In the genomic region with DNA sequence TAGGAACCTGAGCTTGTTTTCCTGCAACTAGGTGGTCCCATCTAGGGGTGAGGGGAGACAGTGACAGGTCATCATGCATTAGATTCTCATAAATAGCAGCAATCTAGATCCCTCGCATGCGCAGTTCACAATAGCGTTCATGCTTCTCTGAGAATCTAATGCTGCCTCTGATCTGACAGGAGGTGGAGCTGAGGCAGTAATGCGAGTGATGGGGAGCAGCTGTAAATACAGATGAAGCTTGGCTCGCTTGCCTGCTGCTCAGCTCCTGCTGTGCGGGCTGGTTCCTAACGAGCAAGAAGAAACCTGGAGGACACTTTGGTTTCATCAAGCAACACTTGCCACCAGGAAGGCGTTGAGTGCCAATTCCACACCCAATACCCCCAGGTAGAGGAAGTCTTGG, we compare ENCODE assay signal across 24 cellular contexts.
DNase-seq lines count a peak whose midpoint lies in the region; ATAC-seq, FAIRE-seq and TF ChIP-seq lines count a peak whose summit lies in the region.
"Had no signal": no experiment of that assay in that cellular context is flagged by ENCODE, and none has a peak within 500 bp of the region (broad histone marks: within the 10 kb centered on the region; RNA-seq: fewer than 3 reads in every experiment).

No MANE protein-coding gene starts in this region.

- H4K91ac ChIP-seq in neuronal stem cell (ENCODE audit: low read depth, low read length, poor library complexity): no peak overlapping the region

- no CpG with 5 or more reads among the region's 8 CpGs for WGBS in neuronal stem cell (ENCODE audit: extremely low coverage in 2 of 2, insufficient read length in 2 of 2, insufficient replicate concordance in 1 of 2), 2 donors

- ATAC-seq in activated CD8-positive, alpha-beta memory T cell treated with anti-CD3 and anti-CD28 coated beads, Interleukin-2, amount 10 ng/mL, durations not matched to agents 7 days and 5 days: no peak
- no peak for ATAC-seq in central memory CD8-positive, alpha-beta T cell (replicated peaks; ENCODE audit: extremely low read depth, poor library complexity, severe bottlenecking)
- no peak for ATAC-seq in left ventricle myocardium superior
- ATAC-seq: HCT116 had no signal

- H3K27me3 Mint-ChIP-seq in activated CD8-positive, alpha-beta memory T cell treated with anti-CD3 and anti-CD28 coated beads, Interleukin-2, amount 10 ng/mL, durations not matched to agents 7 days and 5 days: peaks cover 46% of the 10 kb centered on the region
- H3K27me3 Mint-ChIP-seq in central memory CD8-positive, alpha-beta T cell: no peaks in the 10 kb centered on the region
- H3K27me3 Mint-ChIP-seq: IgD-negative memory B cell had no signal

- H3K14ac ChIP-seq in neuronal stem cell (ENCODE audit: low read length): no peak overlapping the region

- H2BK5ac ChIP-seq in neuronal stem cell (ENCODE audit: low read length): no peak overlapping the region

- H2AK5ac ChIP-seq in neuronal stem cell (ENCODE audit: low read depth, low read length): peak overlapping the region; percentile 68

- no peak overlapping the region for H3K4ac ChIP-seq in neuronal stem cell (ENCODE audit: low read length)

- H2BK120ac ChIP-seq in neuronal stem cell (ENCODE audit: low read depth, low read length): no peak overlapping the region

- CTCF ChIA-PET in activated CD8-positive, alpha-beta memory T cell treated with anti-CD3 and anti-CD28 coated beads, Interleukin-2, amount 10 ng/mL, durations not matched to agents 7 days and 5 days (lab: Charles Lee): interaction anchor here (1.3 to 5.2 kb wide), 2 partner anchors 10 to 19 kb away, joined by 3 to 24 read pairs; no protein-coding TSS in a partner anchor

- H3K27ac Mint-ChIP-seq in activated CD8-positive, alpha-beta memory T cell treated with anti-CD3 and anti-CD28 coated beads, Interleukin-2, amount 10 ng/mL, durations not matched to agents 7 days and 5 days: no peak overlapping the region
- peak overlapping the region; percentile 56 for H3K27ac Mint-ChIP-seq in central memory CD8-positive, alpha-beta T cell (ENCODE audit: low read depth)
- H3K27ac Mint-ChIP-seq: CD14-positive monocyte, IgD-negative memory B cell had no signal

- H2BK15ac ChIP-seq in neuronal stem cell (ENCODE audit: low read length): peak overlapping the region; percentile 38

- H3K23ac ChIP-seq in neuronal stem cell (ENCODE audit: low read depth, low read length, poor library complexity): no peak overlapping the region

- no peak overlapping the region for H2AFZ ChIP-seq in neuronal stem cell (ENCODE audit: low read length)

- TF ChIP-seq POLR2A in H54 (IDR thresholded peaks at IDR 0.05; ENCODE audit: low read depth, low read length): no peak

- intact Hi-C loops in left ventricle myocardium superior (cut with micrococcal nuclease): no loop called here

- H3K18ac ChIP-seq in neuronal stem cell (ENCODE audit: low read length): peak overlapping the region; percentile 19

- peaks cover 12% of the 10 kb centered on the region for H3K36me3 Mint-ChIP-seq in activated CD8-positive, alpha-beta memory T cell treated with anti-CD3 and anti-CD28 coated beads, Interleukin-2, amount 10 ng/mL, durations not matched to agents 7 days and 5 days
- H3K36me3 Mint-ChIP-seq in central memory CD8-positive, alpha-beta T cell (ENCODE audit: insufficient read depth): peaks cover 5% of the 10 kb centered on the region
- H3K36me3 Mint-ChIP-seq: CD14-positive monocyte had no signal

- peaks cover 0 to 4% (median 0%) of the 10 kb centered on the region in 3 experiments for H3K27me3 ChIP-seq in neuronal stem cell (ENCODE audit: control insufficient read depth in 3 of 3, insufficient read depth in 3 of 3, low read depth in 1 of 3, low read length in 3 of 3)

- no peaks in the 10 kb centered on the region for H3K36me3 ChIP-seq in neuronal stem cell (replicated peaks in 1 of 2; ENCODE audit: control insufficient read depth in 2 of 2, insufficient read depth in 2 of 2, low read length in 2 of 2)
- H3K36me3 ChIP-seq: BE2C had no signal

- H3K4me1 ChIP-seq in neuronal stem cell (ENCODE audit: control insufficient read depth in 2 of 2, insufficient read depth in 1 of 2, low read depth in 1 of 2, low read length in 2 of 2): peaks cover 0 to 11% of the 10 kb centered on the region in 2 donors
- H3K4me1 ChIP-seq: BE2C had no signal

- no peak overlapping the region for H3K4me3 Mint-ChIP-seq in activated CD8-positive, alpha-beta memory T cell treated with anti-CD3 and anti-CD28 coated beads, Interleukin-2, amount 10 ng/mL, durations not matched to agents 7 days and 5 days
- H3K4me3 Mint-ChIP-seq in central memory CD8-positive, alpha-beta T cell: peak overlapping the region; percentile 25
- H3K4me3 Mint-ChIP-seq: CD14-positive monocyte had no signal

- FAIRE-seq in H54 (lab: Jason Lieb, UNC): no peak
- FAIRE-seq: D721Med, RCC 7860 had no signal

- no peaks in the 10 kb centered on the region for H3K9me3 ChIP-seq in neuronal stem cell (replicated peaks in 1 of 2; ENCODE audit: control insufficient read depth in 2 of 2, insufficient read depth in 1 of 2, low read depth in 1 of 2, low read length in 2 of 2)
- H3K9me3 ChIP-seq: BE2C, SK-N-SH had no signal

- H3K27ac ChIP-seq in neuronal stem cell (replicated peaks; ENCODE audit: low read length): no peak overlapping the region

- H3K9me3 Mint-ChIP-seq in activated CD8-positive, alpha-beta memory T cell treated with anti-CD3 and anti-CD28 coated beads, Interleukin-2, amount 10 ng/mL, durations not matched to agents 7 days and 5 days (ENCODE audit: low read depth): peaks cover 8% of the 10 kb centered on the region
- H3K9me3 Mint-ChIP-seq in central memory CD8-positive, alpha-beta T cell: no peaks in the 10 kb centered on the region

- peaks cover 35% of the 10 kb centered on the region for H3K4me1 Mint-ChIP-seq in activated CD8-positive, alpha-beta memory T cell treated with anti-CD3 and anti-CD28 coated beads, Interleukin-2, amount 10 ng/mL, durations not matched to agents 7 days and 5 days
- H3K4me1 Mint-ChIP-seq in central memory CD8-positive, alpha-beta T cell: peaks cover 36% of the 10 kb centered on the region

- H2BK12ac ChIP-seq in neuronal stem cell (ENCODE audit: low read length): peak overlapping the region; percentile 36

- no peak overlapping the region for H3K4me3 ChIP-seq in neuronal stem cell (ENCODE audit: low read length in 2 of 2)

- DNase-seq in activated CD8-positive, alpha-beta memory T cell treated with anti-CD3 and anti-CD28 coated beads, Interleukin-2, amount 10 ng/mL, durations not matched to agents 7 days and 5 days: peak; percentile 38
- no peak for DNase-seq in activated CD8-positive, alpha-beta memory T cell treated with anti-CD3 and anti-CD28 coated beads, Interleukin-2, amount 50 U/mL, for 48 hours
- DNase-seq in LHCN-M2 (ENCODE audit: low read depth) (peak; percentile 24), neuronal stem cell (ENCODE audit: low spot score) (no peak), NCI-H146 treated with DMSO at 0.1 percent for 48 hours (lab: John Stamatoyannopoulos, UW; ENCODE audit: unreplicated experiment) (no peak), left ventricle myocardium superior (no peak), H54 (ENCODE audit: insufficient read length, low spot score) (no peak)
- no peak for DNase-seq in central memory CD8-positive, alpha-beta T cell (ENCODE audit: low spot score in 2 of 2)
- DNase-seq: 8988T, ACHN, BE2C, GOT3, NCI-H1092 treated with DMSO at 0.1 percent for 48 hours, NCI-H1436, NCI-H187 treated with DMSO at 0.1 percent for 48 hours, NCI-H2107, SIG-M5, SK-N-SH, SW 1271 had no signal

- H3K4me2 ChIP-seq in neuronal stem cell (ENCODE audit: insufficient read depth, low read length, poor library complexity, severe bottlenecking): no peak overlapping the region
- H3K4me2 ChIP-seq: SK-N-SH had no signal

- no peaks in the 10 kb centered on the region for H3K79me1 ChIP-seq in neuronal stem cell (ENCODE audit: low read depth, low read length)

- H4K8ac ChIP-seq in neuronal stem cell (ENCODE audit: low read depth, low read length): no peak overlapping the region

- no peak overlapping the region for H3K9ac ChIP-seq in neuronal stem cell (ENCODE audit: low read depth, low read length, poor library complexity)
- H3K9ac ChIP-seq: SK-N-SH had no signal

Comparison
In these comparisons a context has a peak if more than half of its experiments do, and no peak if none do; other contexts are left out.
1. DNase-seq: peak in activated CD8-positive, alpha-beta memory T cell treated with anti-CD3 and anti-CD28 coated beads, Interleukin-2, amount 10 ng/mL, durations not matched to agents 7 days and 5 days (single experiment) and LHCN-M2 (single experiment); none in activated CD8-positive, alpha-beta memory T cell treated with anti-CD3 and anti-CD28 coated beads, Interleukin-2, amount 50 U/mL, for 48 hours (single experiment), central memory CD8-positive, alpha-beta T cell (0 of 2), neuronal stem cell (single experiment), NCI-H146 treated with DMSO at 0.1 percent for 48 hours (single experiment), left ventricle myocardium superior (single experiment) and H54 (single experiment).